22 cellular contexts compared by ENCODE assay signal in the genomic region with DNA sequence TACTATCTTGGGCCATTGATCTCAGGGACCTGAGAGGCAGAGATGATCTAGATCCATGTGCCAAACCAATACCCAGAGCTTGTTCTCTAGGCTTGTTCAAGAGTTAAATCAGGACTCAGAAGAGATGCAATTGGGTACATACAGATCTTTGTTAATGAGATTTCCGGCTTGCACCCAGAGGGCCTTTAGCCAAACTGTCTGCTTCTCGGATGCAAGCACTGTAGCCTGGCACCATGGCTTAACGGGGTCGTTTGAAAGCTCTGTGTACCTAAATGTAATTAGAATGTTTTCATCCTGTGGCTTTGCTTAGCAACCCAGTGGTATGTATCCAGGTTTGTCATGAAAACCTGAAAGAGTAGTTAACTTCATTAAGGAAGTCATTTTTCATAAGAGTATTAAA.
"Had no signal": no experiment of that assay in that cellular context is flagged by ENCODE, and none has a peak within 500 bp of the region (broad histone marks: within the 10 kb centered on the region; RNA-seq: fewer than 3 reads in every experiment).

No MANE protein-coding gene starts in this region.

- H3K4me3 ChIP-seq: heart right ventricle, lung, testis, vagina had no signal

- H3K9me3 ChIP-seq: testis, vagina had no signal

- H3K4me3 Mint-ChIP-seq: activated CD8-positive, alpha-beta T cell treated with anti-CD3 and anti-CD28 coated beads, Interleukin-2, amount 10 ng/mL, durations not matched to agents 7 days and 5 days; brain; dendritic cell treated with granulocyte-macrophage colony-stimulating factor and Interleukin-4, amounts not matched to agents 40 ng/mL and 50 ng/mL, for 4 days; naive B cell; neural crest cell had no signal

- H3K4me1 Mint-ChIP-seq: brain, neural crest cell had no signal

- FAIRE-seq: endometrium, kidney had no signal

- H3K4me1 ChIP-seq: heart right ventricle, testis, vagina had no signal

- H3K27ac Mint-ChIP-seq: activated CD8-positive, alpha-beta T cell treated with anti-CD3 and anti-CD28 coated beads, Interleukin-2, amount 10 ng/mL, durations not matched to agents 7 days and 5 days; activated naive CD4-positive, alpha-beta T cell treated with anti-CD3 and anti-CD28 coated beads, Interleukin-2, amount 50 U/mL, for 72 hours; dendritic cell treated with granulocyte-macrophage colony-stimulating factor and Interleukin-4, amounts not matched to agents 40 ng/mL and 50 ng/mL, for 4 days had no signal

- H3K36me3 ChIP-seq: vagina had no signal

- H3K27me3 ChIP-seq: heart right ventricle, testis, vagina had no signal

- H3K27ac ChIP-seq: heart right ventricle, testis, vagina had no signal

- H3K27me3 Mint-ChIP-seq: brain; dendritic cell treated with granulocyte-macrophage colony-stimulating factor and Interleukin-4, amounts not matched to agents 40 ng/mL and 50 ng/mL, for 4 days had no signal

- DNase-seq: activated CD4-positive, alpha-beta T cell treated with anti-CD3 and anti-CD28 coated beads for 1 hour; activated CD4-positive, alpha-beta T cell treated with anti-CD3 and anti-CD28 coated beads, Interleukin-2, amount 50 U/mL, for 1 hour; aorta; caudate nucleus; effector CD4-positive, alpha-beta T cell; foreskin fibroblast; heart right ventricle; kidney; naive B cell; occipital lobe; stimulated activated CD4-positive, alpha-beta T cell treated with anti-CD3 and anti-CD28 coated beads, Interleukin-4, amount 100 ng/mL, for 1 hour; stimulated activated naive CD4-positive, alpha-beta T cell; testis; trophoblast cell had no signal
